Comparison of ENCODE assay signal across 20 cellular contexts in the genomic region with DNA sequence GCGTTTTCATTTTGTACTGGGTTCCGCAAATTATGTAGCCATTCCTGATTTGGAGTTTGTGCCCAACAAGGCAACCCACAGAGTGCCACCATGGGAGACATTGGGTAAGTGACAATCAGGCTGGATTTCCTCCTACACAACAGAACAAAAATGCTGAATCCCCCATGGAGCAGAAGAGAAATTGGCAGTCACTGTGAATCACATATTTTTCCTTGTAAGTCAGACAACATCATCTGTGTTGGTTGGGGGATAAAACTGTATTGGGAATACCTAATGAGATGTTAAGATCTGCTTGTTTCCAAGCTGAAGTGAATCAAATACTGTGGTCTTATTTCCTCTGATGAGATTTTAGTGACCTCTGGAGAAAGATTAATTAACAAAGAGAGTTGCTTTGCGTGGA.
A peak's percentile ranks its signal among the peaks of the same experiment; 100 is the strongest.
DNase-seq lines count a peak whose midpoint lies in the region; ATAC-seq lines count a peak whose summit lies in the region.
"Had no signal": no experiment of that assay in that cellular context is flagged by ENCODE, and none has a peak within 500 bp of the region (broad histone marks: within the 10 kb centered on the region; RNA-seq: fewer than 3 reads in every experiment).

No MANE protein-coding gene starts in this region.

- peak; percentile 49 for ATAC-seq in sciatic nerve

- intact Hi-C loops in sciatic nerve (cut with DNase I) = no loop called here

- peaks cover 14% of the 10 kb centered on the region for H3K27me3 ChIP-seq in adipocyte (replicated peaks; ENCODE audit: control insufficient read depth, insufficient read depth, low read length)
- H3K27me3 ChIP-seq: MG63 had no signal

- no peaks in the 10 kb centered on the region for H3K36me3 ChIP-seq in adipocyte (ENCODE audit: control insufficient read depth, insufficient read depth, low read length, severe bottlenecking)
- H3K36me3 ChIP-seq: HAP-1, MG63 had no signal

- H3K9me3 ChIP-seq in adipocyte (ENCODE audit: control insufficient read depth, low read length) = no peaks in the 10 kb centered on the region
- H3K9me3 ChIP-seq: HAP-1, MG63 had no signal

- no peak overlapping the region for H3K9ac ChIP-seq in adipocyte (ENCODE audit: low read length)

- H3K4me1 ChIP-seq in adipocyte (ENCODE audit: control insufficient read depth, insufficient read depth, low read length) = peaks cover 12% of the 10 kb centered on the region
- H3K4me1 ChIP-seq: HAP-1 had no signal

- no peak overlapping the region for H3K4me3 ChIP-seq in adipocyte (ENCODE audit: low read length)
- H3K4me3 ChIP-seq: HAP-1, MG63, SK-N-MC had no signal

- DNase-seq in EH (ENCODE audit: low read depth) (peak; percentile 19), adipocyte (ENCODE audit: low read depth) (peak; percentile 54), dedifferentiated amniotic fluid mesenchymal stem cell (ENCODE audit: extremely low spot score) (peak; percentile 14), sciatic nerve (ENCODE audit: low spot score) (no peak), activated gamma-delta T cell treated with Interleukin-2 at 50 U/mL for 16 hours (no peak), NCI-H128 (lab: John Stamatoyannopoulos, UW; ENCODE audit: unreplicated experiment) (no peak), DMS153 (lab: John Stamatoyannopoulos, UW) (no peak)
- no peak for DNase-seq in stimulated activated CD4-positive, alpha-beta T cell treated with anti-CD3 and anti-CD28 coated beads, Interleukin-12 subunit alpha, Interleukin-12 subunit beta, amount 100 ng/mL, for 4 hours
- DNase-seq: ACHN; CD4-positive, alpha-beta memory T cell; Kasumi-1; MG63; NCI-H1105; NCI-H1694; NCI-H2081 treated with DMSO at 0.1 percent for 48 hours; NCI-H446 treated with DMSO at 0.1 percent for 48 hours; NCI-H69; SHP77 had no signal

Comparison
In these comparisons a context has a peak if more than half of its experiments do, and no peak if none do; other contexts are left out.
1. DNase-seq: peak in EH (single experiment), adipocyte (single experiment) and dedifferentiated amniotic fluid mesenchymal stem cell (single experiment); none in sciatic nerve (single experiment), activated gamma-delta T cell treated with Interleukin-2 at 50 U/mL for 16 hours (single experiment), NCI-H128 (single experiment), DMS153 (single experiment) and stimulated activated CD4-positive, alpha-beta T cell treated with anti-CD3 and anti-CD28 coated beads, Interleukin-12 subunit alpha, Interleukin-12 subunit beta, amount 100 ng/mL, for 4 hours (single experiment).